29 cellular contexts compared by ENCODE assay signal in genomic region chr2:190425883-190426658, GRCh38. TPM values are rescaled to one million over a fixed set of nuclear protein-coding genes. Genes with fewer than 3 reads are reported as not detected.
DNase-seq lines count a peak whose midpoint lies in the region; ATAC-seq and TF ChIP-seq lines count a peak whose summit lies in the region.
"Had no signal": no experiment of that assay in that cellular context is flagged by ENCODE, and none has a peak within 500 bp of the region (broad histone marks: within the 10 kb centered on the region; RNA-seq: fewer than 3 reads in every experiment).

No MANE protein-coding gene starts in this region.

- H3K4me3 ChIP-seq in CD8-positive, alpha-beta T cell (ENCODE audit: low read depth, low read length): no peak overlapping the region
- H3K4me3 ChIP-seq: GM12878, ovary, skin epidermis, upper lobe of left lung had no signal

- H3K27ac ChIP-seq in CD8-positive, alpha-beta T cell (ENCODE audit: low read depth, low read length): no peak overlapping the region
- H3K27ac ChIP-seq: brain microvascular endothelial cell, C4-2B, ovary, skin epidermis had no signal

- no peak for TF ChIP-seq CTCF in CD14-positive monocyte (IDR thresholded peaks at IDR 0.05)
- TF ChIP-seq CTCF in CD8-positive, alpha-beta T cell (IDR thresholded peaks at IDR 0.05): no peak

- ATAC-seq in CD8-positive, alpha-beta T cell: no peak
- ATAC-seq in activated CD8-positive, alpha-beta T cell treated with anti-CD3 and anti-CD28 coated beads, Interleukin-2, amount 10 ng/mL, durations not matched to agents 7 days and 5 days: no peak
- no peak for ATAC-seq in memory B cell (ENCODE audit: low read depth)
- ATAC-seq in HG03432 (IDR thresholded peaks at IDR 0.05; ENCODE audit: unreplicated experiment): no peak
- no peak for ATAC-seq in HG02571 (IDR thresholded peaks at IDR 0.05; ENCODE audit: unreplicated experiment)
- ATAC-seq: GM12878 had no signal

- no peaks in the 10 kb centered on the region for H3K27me3 ChIP-seq in CD8-positive, alpha-beta T cell (ENCODE audit: insufficient read depth, low read length)
- H3K27me3 ChIP-seq: brain microvascular endothelial cell, ovary, upper lobe of left lung had no signal

- CTCF ChIA-PET in CD8-positive, alpha-beta T cell (lab: Charles Lee): no interaction called here
- CTCF ChIA-PET in activated CD8-positive, alpha-beta T cell treated with anti-CD3 and anti-CD28 coated beads, Interleukin-2, amount 10 ng/mL, durations not matched to agents 7 days and 5 days (lab: Charles Lee): no interaction called here

- DNase-seq in CD14-positive monocyte (ENCODE audit: low spot score) (no peak), memory B cell (ENCODE audit: low spot score in 2 of 2) (no peak)
- DNase-seq in CD8-positive, alpha-beta T cell: no peak
- DNase-seq in activated CD8-positive, alpha-beta T cell treated with anti-CD3 and anti-CD28 coated beads, Interleukin-2, amount 10 ng/mL, durations not matched to agents 7 days and 5 days: no peak
- no peak for DNase-seq in stimulated activated CD4-positive, alpha-beta T cell treated with anti-CD3 and anti-CD28 coated beads, Interleukin-4, amount 100 ng/mL, for 4 hours
- DNase-seq: activated CD4-positive, alpha-beta T cell treated with anti-CD3 and anti-CD28 coated beads for 48 hours; activated effector memory CD4-positive, alpha-beta T cell treated with Interleukin-2 at 50 U/mL for 16 hours; amniotic stem cell; brain microvascular endothelial cell; effector memory CD4-positive, alpha-beta T cell; erythroblast; glutamatergic neuron; islet precursor cell; midbrain; NCI-H1048; NCI-H1930; NCI-H524 treated with DMSO at 0.1 percent for 48 hours; NK-92 treated with Interleukin-12 subunit alpha and Interleukin-12 subunit beta, amount 100 ng/mL, for 24 hours; ovary; Right ventricle myocardium superior; stimulated activated CD8-positive, alpha-beta memory T cell treated with anti-CD3 and anti-CD28 coated beads, Interleukin-4, amount 100 ng/mL, for 48 hours; upper lobe of left lung had no signal

- H3K4me1 Mint-ChIP-seq in CD14-positive monocyte: peaks cover 20% of the 10 kb centered on the region
- peaks cover 66% of the 10 kb centered on the region for H3K4me1 Mint-ChIP-seq in CD8-positive, alpha-beta T cell (ENCODE audit: low read depth)
- H3K4me1 Mint-ChIP-seq in activated CD8-positive, alpha-beta T cell treated with anti-CD3 and anti-CD28 coated beads, Interleukin-2, amount 10 ng/mL, durations not matched to agents 7 days and 5 days (ENCODE audit: low read depth): peaks cover 20% of the 10 kb centered on the region
- peaks cover 20% of the 10 kb centered on the region for H3K4me1 Mint-ChIP-seq in memory B cell
- H3K4me1 Mint-ChIP-seq: nephron had no signal

- H3K36me3 Mint-ChIP-seq in CD14-positive monocyte (peaks cover 3 to 6% of the 10 kb centered on the region in 2 donors), memory B cell (peaks cover 12% of the 10 kb centered on the region)
- peaks cover 38% of the 10 kb centered on the region for H3K36me3 Mint-ChIP-seq in CD8-positive, alpha-beta T cell
- peaks cover 48% of the 10 kb centered on the region for H3K36me3 Mint-ChIP-seq in activated CD8-positive, alpha-beta T cell treated with anti-CD3 and anti-CD28 coated beads, Interleukin-2, amount 10 ng/mL, durations not matched to agents 7 days and 5 days (ENCODE audit: low read depth)

- intact Hi-C loops in CD14-positive monocyte (cut with micrococcal nuclease): no loop called here
- intact Hi-C loops in CD8-positive, alpha-beta T cell (cut with DNase I, micrococcal nuclease): loop anchor here in 1 of 2 experiments (2.0 kb wide), 1 partner anchor 15 kb away; no protein-coding TSS in a partner anchor

- H3K27ac Mint-ChIP-seq in CD14-positive monocyte (peak overlapping the region in 5 of 7 donors; percentile 62 to 85 (median 75)), memory B cell (peak overlapping the region; percentile 21)
- H3K27ac Mint-ChIP-seq in CD8-positive, alpha-beta T cell: peak overlapping the region; percentile 56
- peak overlapping the region; percentile 47 for H3K27ac Mint-ChIP-seq in activated CD8-positive, alpha-beta T cell treated with anti-CD3 and anti-CD28 coated beads, Interleukin-2, amount 10 ng/mL, durations not matched to agents 7 days and 5 days
- H3K27ac Mint-ChIP-seq: nephron; T-helper 2 cell treated with Interferon-gamma antibody and Interleukin-4, amounts not matched to agents 5 μg/mL and 100 μg/mL, for 36 hours had no signal

- peaks cover 30% of the 10 kb centered on the region for H3K4me1 ChIP-seq in CD8-positive, alpha-beta T cell (ENCODE audit: insufficient read depth, low read length)

- POLR2A ChIA-PET in CD8-positive, alpha-beta T cell (lab: Charles Lee): no interaction called here
- POLR2A ChIA-PET in activated CD8-positive, alpha-beta T cell treated with anti-CD3 and anti-CD28 coated beads, Interleukin-2, amount 10 ng/mL, durations not matched to agents 7 days and 5 days (lab: Charles Lee): no interaction called here

- no peaks in the 10 kb centered on the region for H3K36me3 ChIP-seq in CD8-positive, alpha-beta T cell (ENCODE audit: insufficient read depth, low read length)
- H3K36me3 ChIP-seq: brain microvascular endothelial cell, ovary, upper lobe of left lung had no signal

- no peaks in the 10 kb centered on the region for H3K27me3 Mint-ChIP-seq in CD14-positive monocyte (ENCODE audit: low read depth in 3 of 3)
- no peaks in the 10 kb centered on the region for H3K27me3 Mint-ChIP-seq in CD8-positive, alpha-beta T cell (ENCODE audit: low read depth)
- no peaks in the 10 kb centered on the region for H3K27me3 Mint-ChIP-seq in activated CD8-positive, alpha-beta T cell treated with anti-CD3 and anti-CD28 coated beads, Interleukin-2, amount 10 ng/mL, durations not matched to agents 7 days and 5 days (ENCODE audit: low read depth)
- H3K27me3 Mint-ChIP-seq in memory B cell: no peaks in the 10 kb centered on the region

- H3K4me3 Mint-ChIP-seq in CD14-positive monocyte (no peak overlapping the region), memory B cell (no peak overlapping the region)
- H3K4me3 Mint-ChIP-seq in CD8-positive, alpha-beta T cell: no peak overlapping the region
- H3K4me3 Mint-ChIP-seq in activated CD8-positive, alpha-beta T cell treated with anti-CD3 and anti-CD28 coated beads, Interleukin-2, amount 10 ng/mL, durations not matched to agents 7 days and 5 days: no peak overlapping the region
- H3K4me3 Mint-ChIP-seq: nephron; T-helper 2 cell treated with Interferon-gamma antibody and Interleukin-4, amounts not matched to agents 5 μg/mL and 100 μg/mL, for 36 hours had no signal

- H3K9me3 ChIP-seq in CD8-positive, alpha-beta T cell (ENCODE audit: low read length): no peaks in the 10 kb centered on the region
- H3K9me3 ChIP-seq: ovary, upper lobe of left lung had no signal

- H3K9me3 Mint-ChIP-seq in CD14-positive monocyte: peaks cover 0 to 5% (median 0%) of the 10 kb centered on the region in 7 donors
- H3K9me3 Mint-ChIP-seq in CD8-positive, alpha-beta T cell: peaks cover 5% of the 10 kb centered on the region
- H3K9me3 Mint-ChIP-seq in activated CD8-positive, alpha-beta T cell treated with anti-CD3 and anti-CD28 coated beads, Interleukin-2, amount 10 ng/mL, durations not matched to agents 7 days and 5 days (ENCODE audit: insufficient read depth): peaks cover 4% of the 10 kb centered on the region
- no peaks in the 10 kb centered on the region for H3K9me3 Mint-ChIP-seq in memory B cell

RNA-seq across cellular contexts. Expression of gene MFSD6, which starts 17.9 kb away (rescaled TPM):
- 10 to 100 TPM in 1 of 2 donors, 1 to 10 TPM in 1; 8.8 to 12.9 TPM for polyA plus RNA-seq in CD14-positive monocyte
- 10 to 100 TPM; 45.6 to 50.6 TPM for total RNA-seq in CD8-positive, alpha-beta T cell
- 10 to 100 TPM; 51.8 to 53.2 TPM for total RNA-seq in activated CD8-positive, alpha-beta T cell treated with anti-CD3 and anti-CD28 coated beads, Interleukin-2, amount 10 ng/mL, durations not matched to agents 7 days and 5 days

Comparison
In these comparisons a context has a peak if more than half of its experiments do, and no peak if none do; other contexts are left out.
1. H3K27ac Mint-ChIP-seq: peak in every context shown above with its lines; median percentile 75 in CD14-positive monocyte; 56 in CD8-positive, alpha-beta T cell; 47 in activated CD8-positive, alpha-beta T cell treated with anti-CD3 and anti-CD28 coated beads, Interleukin-2, amount 10 ng/mL, durations not matched to agents 7 days and 5 days; 21 in memory B cell.